Comparison of ENCODE assay signal across 13 cellular contexts in the genomic region with DNA sequence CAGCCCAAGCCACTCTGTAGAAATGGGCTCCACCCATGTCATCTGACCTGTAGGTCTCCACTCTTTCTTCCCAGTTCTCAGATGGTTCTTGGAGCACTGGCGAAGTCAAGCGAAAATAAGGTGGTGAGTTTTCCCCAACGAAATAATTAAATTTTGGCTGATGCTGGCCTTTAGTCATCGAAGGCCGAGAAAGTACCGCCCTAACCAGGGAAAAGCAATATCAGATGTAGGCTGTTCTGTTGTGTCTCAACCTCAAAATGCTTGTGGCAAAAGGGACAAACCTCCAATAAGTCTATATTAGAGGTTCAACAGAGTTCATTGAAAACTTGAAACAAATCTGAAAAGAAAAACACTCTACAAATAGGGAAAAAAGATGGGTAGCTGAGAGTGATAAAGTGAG. TPM values are rescaled to one million over a fixed set of nuclear protein-coding genes. Genes with fewer than 3 reads are reported as not detected.
DNase-seq lines count a peak whose midpoint lies in the region; ATAC-seq, FAIRE-seq and TF ChIP-seq lines count a peak whose summit lies in the region.
"Had no signal": no experiment of that assay in that cellular context is flagged by ENCODE, and none has a peak within 500 bp of the region (broad histone marks: within the 10 kb centered on the region; RNA-seq: fewer than 3 reads in every experiment).

No MANE protein-coding gene starts in this region.

- no peak for TF ChIP-seq POLR2A in GM12892 (IDR thresholded peaks at IDR 0.05; ENCODE audit: low read depth, low read length)
- no peak for TF ChIP-seq POLR2A in Peyer's patch (IDR thresholded peaks at IDR 0.05)

- POLR2A ChIA-PET in activated B cell treated with CpG ODN at 0.5 μM for 24 hours (lab: Charles Lee) = interaction anchor here (0.6 to 10.5 kb wide), 20 partner anchors 8 to 390 kb away, joined by 3 to 486 read pairs (median 4); a partner anchor contains a TSS

- H3K27me3 ChIP-seq in thoracic aorta (replicated peaks; ENCODE audit: insufficient read depth) (no peaks in the 10 kb centered on the region), Peyer's patch (no peaks in the 10 kb centered on the region)
- H3K27me3 ChIP-seq: stomach had no signal

- H3K27me3 Mint-ChIP-seq in activated naive CD4-positive, alpha-beta T cell treated with anti-CD3 and anti-CD28 coated beads, Interleukin-2, amount 50 U/mL, for 24 hours = no peaks in the 10 kb centered on the region
- H3K27me3 Mint-ChIP-seq in activated B cell treated with CpG ODN at 0.5 μM for 24 hours = no peaks in the 10 kb centered on the region

- H3K4me1 ChIP-seq in thoracic aorta (ENCODE audit: control insufficient read depth in 1 of 2, low read depth in 2 of 2) = peaks cover 9 to 16% of the 10 kb centered on the region in 2 donors
- no peaks in the 10 kb centered on the region for H3K4me1 ChIP-seq in Peyer's patch

- DNase-seq in activated naive CD4-positive, alpha-beta T cell treated with anti-CD3 and anti-CD28 coated beads, Interleukin-2, amount 50 U/mL, for 72 hours (ENCODE audit: low spot score in 2 of 2) = no peak
- no peak for DNase-seq in activated B cell treated with CpG ODN at 0.5 μM for 24 hours
- no peak for DNase-seq in thoracic aorta (ENCODE audit: low spot score)
- no peak for DNase-seq in GM12892 (ENCODE audit: insufficient read length)
- no peak for DNase-seq in NCI-H2081 treated with DMSO at 0.1 percent for 48 hours (lab: John Stamatoyannopoulos, UW)
- DNase-seq in Peyer's patch = no peak
- DNase-seq: activated CD4-positive, alpha-beta T cell treated with anti-CD3 and anti-CD28 coated beads for 4 hours; PC-3; stomach had no signal

- H3K4me3 ChIP-seq in thoracic aorta (no peak overlapping the region), Peyer's patch (no peak overlapping the region)
- H3K4me3 ChIP-seq: lung, skin epidermis, stomach had no signal

- H3K4me1 Mint-ChIP-seq in activated naive CD4-positive, alpha-beta T cell treated with anti-CD3 and anti-CD28 coated beads, Interleukin-2, amount 50 U/mL, for 24 hours = peaks cover 14% of the 10 kb centered on the region
- H3K4me1 Mint-ChIP-seq in activated B cell treated with CpG ODN at 0.5 μM for 24 hours = peaks cover 92% of the 10 kb centered on the region

- H3K36me3 ChIP-seq in thoracic aorta (no peaks in the 10 kb centered on the region), Peyer's patch (no peaks in the 10 kb centered on the region)
- H3K36me3 ChIP-seq: stomach had no signal

- CTCF ChIA-PET in activated B cell treated with CpG ODN at 0.5 μM for 24 hours (lab: Charles Lee) = interaction anchor here (0.9 to 2.6 kb wide), 9 partner anchors 23 to 158 kb away, joined by 3 to 16 read pairs (median 5); a partner anchor contains a TSS

- intact Hi-C loops in activated B cell treated with CpG ODN at 0.5 μM for 24 hours (cut with micrococcal nuclease) = no loop called here

- H3K27ac ChIP-seq in thoracic aorta = peak overlapping the region; percentile 19 to 55
- H3K27ac ChIP-seq in Peyer's patch = peak overlapping the region in 2 of 4 donors; percentile 15 to 64

- no peak for FAIRE-seq in GM12892 (lab: Jason Lieb, UNC)

- TF ChIP-seq CTCF in activated B cell treated with CpG ODN at 0.5 μM for 24 hours (IDR thresholded peaks at IDR 0.05) (no peak), thoracic aorta (IDR thresholded peaks at IDR 0.05) (no peak), Peyer's patch (IDR thresholded peaks at IDR 0.05) (no peak)

- ATAC-seq in activated naive CD4-positive, alpha-beta T cell treated with anti-CD3 and anti-CD28 coated beads, Interleukin-2, amount 50 U/mL, for 72 hours = no peak
- peak; percentile 21 for ATAC-seq in HG02885 (IDR thresholded peaks at IDR 0.05; ENCODE audit: poor library complexity, unreplicated experiment)
- no peak for ATAC-seq in activated B cell treated with CpG ODN at 0.5 μM for 24 hours (ENCODE audit: low read depth)
- no peak for ATAC-seq in thoracic aorta (ENCODE audit: insufficient number of reproducible peaks, low FRiP score, low read depth)
- ATAC-seq: PC-3 had no signal

- no peak overlapping the region for H3K4me3 Mint-ChIP-seq in activated naive CD4-positive, alpha-beta T cell treated with anti-CD3 and anti-CD28 coated beads, Interleukin-2, amount 50 U/mL, for 24 hours
- H3K4me3 Mint-ChIP-seq in activated B cell treated with CpG ODN at 0.5 μM for 24 hours = peak overlapping the region; percentile 69

- H3K9me3 Mint-ChIP-seq in activated naive CD4-positive, alpha-beta T cell treated with anti-CD3 and anti-CD28 coated beads, Interleukin-2, amount 50 U/mL, for 24 hours = no peaks in the 10 kb centered on the region
- H3K9me3 Mint-ChIP-seq in activated naive CD4-positive, alpha-beta T cell treated with anti-CD3 and anti-CD28 coated beads, Interleukin-2, amount 50 U/mL, for 72 hours = no peaks in the 10 kb centered on the region
- no peaks in the 10 kb centered on the region for H3K9me3 Mint-ChIP-seq in activated B cell treated with CpG ODN at 0.5 μM for 24 hours

- H3K9me3 ChIP-seq in thoracic aorta (no peaks in the 10 kb centered on the region), Peyer's patch (no peaks in the 10 kb centered on the region)
- H3K9me3 ChIP-seq: stomach had no signal

- H3K27ac Mint-ChIP-seq in activated naive CD4-positive, alpha-beta T cell treated with anti-CD3 and anti-CD28 coated beads, Interleukin-2, amount 50 U/mL, for 24 hours = peak overlapping the region; percentile 41
- no peak overlapping the region for H3K27ac Mint-ChIP-seq in activated naive CD4-positive, alpha-beta T cell treated with anti-CD3 and anti-CD28 coated beads, Interleukin-2, amount 50 U/mL, for 72 hours
- H3K27ac Mint-ChIP-seq in activated B cell treated with CpG ODN at 0.5 μM for 24 hours = peak overlapping the region; percentile 97

- no peaks in the 10 kb centered on the region for H3K36me3 Mint-ChIP-seq in activated naive CD4-positive, alpha-beta T cell treated with anti-CD3 and anti-CD28 coated beads, Interleukin-2, amount 50 U/mL, for 24 hours
- no peaks in the 10 kb centered on the region for H3K36me3 Mint-ChIP-seq in activated naive CD4-positive, alpha-beta T cell treated with anti-CD3 and anti-CD28 coated beads, Interleukin-2, amount 50 U/mL, for 72 hours
- H3K36me3 Mint-ChIP-seq in activated B cell treated with CpG ODN at 0.5 μM for 24 hours (ENCODE audit: low read depth) = peaks cover 1% of the 10 kb centered on the region

RNA-seq across cellular contexts. Expression of a gene that starts 48.6 kb away (rescaled TPM):
- 10 to 100 TPM in 1 of 2 donors, 1 to 10 TPM in 1; 6.3 to 42.8 TPM for total RNA-seq in activated naive CD4-positive, alpha-beta T cell treated with anti-CD3 and anti-CD28 coated beads, Interleukin-2, amount 50 U/mL, for 72 hours
- total RNA-seq in activated B cell treated with CpG ODN at 0.5 μM for 24 hours (69.6 and 69.8 TPM in 2 replicates), thoracic aorta (10 to 100 TPM; 24.9 to 28.6 TPM), Peyer's patch (10 to 100 TPM in 3 of 4 donors, 1 to 10 TPM in 1; 3.9 to 36.3 (median 13.7) TPM)
- polyA plus RNA-seq in GM12892 (2012; ENCODE audit: missing spikeins) = 60.5 TPM
- total RNA-seq: PC-3 had no signal

Comparison
In these comparisons a context has a peak if more than half of its experiments do, and no peak if none do; other contexts are left out.
1. H3K27ac Mint-ChIP-seq: peak in activated naive CD4-positive, alpha-beta T cell treated with anti-CD3 and anti-CD28 coated beads, Interleukin-2, amount 50 U/mL, for 24 hours (single experiment) and activated B cell treated with CpG ODN at 0.5 μM for 24 hours (single experiment); none in activated naive CD4-positive, alpha-beta T cell treated with anti-CD3 and anti-CD28 coated beads, Interleukin-2, amount 50 U/mL, for 72 hours (0 of 2).